16 cellular contexts compared by ENCODE assay signal in the genomic region with DNA sequence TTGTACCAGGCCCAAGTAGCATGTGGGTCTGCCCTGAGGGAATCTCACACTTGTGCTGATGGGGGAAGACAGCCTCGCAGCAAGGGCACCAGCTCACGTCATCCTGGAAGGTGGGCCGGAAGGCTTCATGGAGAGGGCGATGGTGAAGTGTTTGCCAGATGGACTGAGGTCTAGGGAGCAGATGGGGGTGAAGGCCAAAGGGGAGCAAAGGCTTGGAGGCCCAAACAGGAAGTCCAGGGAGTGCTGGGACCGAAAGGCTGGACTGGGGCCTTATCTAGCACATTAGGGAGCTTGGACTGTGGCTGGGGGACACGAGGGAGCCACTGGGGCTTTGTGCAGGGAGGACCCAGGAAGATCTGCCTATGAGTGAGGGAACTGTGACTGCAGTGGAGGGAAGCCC. TPM values are rescaled to one million over a fixed set of nuclear protein-coding genes. Genes with fewer than 3 reads are reported as not detected.
DNase-seq lines count a peak whose midpoint lies in the region; ATAC-seq, FAIRE-seq and TF ChIP-seq lines count a peak whose summit lies in the region.
"Had no signal": no experiment of that assay in that cellular context is flagged by ENCODE, and none has a peak within 500 bp of the region (broad histone marks: within the 10 kb centered on the region; RNA-seq: fewer than 3 reads in every experiment).

No MANE protein-coding gene starts in this region.

- no peaks in the 10 kb centered on the region for H3K9me3 Mint-ChIP-seq in CD4-positive, alpha-beta T cell
- H3K9me3 Mint-ChIP-seq in effector memory CD8-positive, alpha-beta T cell, result no peaks in the 10 kb centered on the region

- H3K4me1 Mint-ChIP-seq in CD4-positive, alpha-beta T cell (ENCODE audit: low read depth), result peaks cover 7% of the 10 kb centered on the region
- H3K4me1 Mint-ChIP-seq in effector memory CD8-positive, alpha-beta T cell (ENCODE audit: low read depth in 2 of 2), result peaks cover 11 to 20% of the 10 kb centered on the region in 2 donors

- POLR2A ChIA-PET in CD4-positive, alpha-beta T cell (lab: Charles Lee), result interaction anchor here (0.8 to 4.9 kb wide), 4 partner anchors 12 to 239 kb away, joined by 3 to 63 read pairs (median 10); a partner anchor contains a TSS

- CTCF ChIA-PET in CD4-positive, alpha-beta T cell (lab: Charles Lee), result interaction anchor here (1.7 kb wide), 1 partner anchor 13 kb away, joined by 4 read pairs; no protein-coding TSS in a partner anchor

- TF ChIP-seq CTCF in CD4-positive, alpha-beta T cell (IDR thresholded peaks at IDR 0.05), result no peak

- no peak for ATAC-seq in CD4-positive, alpha-beta T cell (ENCODE audit: poor library complexity)
- no peak for ATAC-seq in effector memory CD8-positive, alpha-beta T cell (replicated peaks)
- ATAC-seq in HG02623 (IDR thresholded peaks at IDR 0.05; ENCODE audit: unreplicated experiment), result no peak

- intact Hi-C loops in CD4-positive, alpha-beta T cell (cut with DNase I, micrococcal nuclease), result loop anchor here in 1 of 2 experiments (2.0 kb wide), 1 partner anchor 13 kb away; no protein-coding TSS in a partner anchor

- peaks cover 9% of the 10 kb centered on the region for H3K27me3 Mint-ChIP-seq in CD4-positive, alpha-beta T cell
- H3K27me3 Mint-ChIP-seq in effector memory CD8-positive, alpha-beta T cell, result no peaks in the 10 kb centered on the region

- peak overlapping the region; percentile 66 for H3K4me3 Mint-ChIP-seq in CD4-positive, alpha-beta T cell
- peak overlapping the region; percentile 73 to 75 for H3K4me3 Mint-ChIP-seq in effector memory CD8-positive, alpha-beta T cell

- no peaks in the 10 kb centered on the region for H3K27me3 ChIP-seq in CD4-positive, alpha-beta T cell (ENCODE audit: control insufficient read depth, insufficient read depth, low read length)

- FAIRE-seq in GM19239 (lab: Jason Lieb, UNC), result peak; percentile 88
- FAIRE-seq: bronchial epithelial cell, endometrium had no signal

- DNase-seq in CD4-positive, alpha-beta T cell, result no peak
- no peak for DNase-seq in GM19239 (ENCODE audit: insufficient read length, low spot score)
- DNase-seq in effector memory CD8-positive, alpha-beta T cell, result no peak
- DNase-seq in NK-92 (lab: John Stamatoyannopoulos, UW; ENCODE audit: unreplicated experiment), result no peak
- no peak for DNase-seq in stimulated activated CD4-positive, alpha-beta T cell treated with anti-CD3 and anti-CD28 coated beads, Interleukin-2, amount 100 ng/mL, for 24 hours
- DNase-seq: activated CD4-positive, CD25-positive, alpha-beta regulatory T cell; kidney glomerular epithelial cell; NCI-H187 treated with DMSO at 0.1 percent for 48 hours; NCI-H774; SHP77 treated with DMSO at 0.1 percent for 48 hours had no signal

- H3K9me3 ChIP-seq in CD4-positive, alpha-beta T cell (ENCODE audit: control insufficient read depth, low read length), result no peaks in the 10 kb centered on the region
- H3K9me3 ChIP-seq: thoracic aorta had no signal

- no peaks in the 10 kb centered on the region for H3K36me3 Mint-ChIP-seq in CD4-positive, alpha-beta T cell (ENCODE audit: low read depth)
- peaks cover 15% of the 10 kb centered on the region for H3K36me3 Mint-ChIP-seq in effector memory CD8-positive, alpha-beta T cell (ENCODE audit: insufficient read depth)

- H3K27ac Mint-ChIP-seq in CD4-positive, alpha-beta T cell, result no peak overlapping the region
- peak overlapping the region; percentile 81 to 84 for H3K27ac Mint-ChIP-seq in effector memory CD8-positive, alpha-beta T cell

- H3K27ac ChIP-seq in CD4-positive, alpha-beta T cell (ENCODE audit: low read depth, low read length), result no peak overlapping the region
- H3K27ac ChIP-seq: KMS-11, thoracic aorta had no signal

RNA-seq across cellular contexts. Expression of a gene that starts 1.2 kb away (rescaled TPM):
- 10 to 100 TPM; 12.2 to 12.9 TPM for total RNA-seq in CD4-positive, alpha-beta T cell
- total RNA-seq: thoracic aorta had no signal

RNA-seq across cellular contexts. Expression of a gene that starts 12.9 kb away (rescaled TPM):
- total RNA-seq in CD4-positive, alpha-beta T cell, result under 1 TPM; 0.56 to 0.60 TPM
- total RNA-seq: bronchial epithelial cell, thoracic aorta had no signal

RNA-seq across cellular contexts. Expression of a gene that starts 19.1 kb away (rescaled TPM):
- total RNA-seq in CD4-positive, alpha-beta T cell, result 1 to 10 TPM; 7.6 to 8.4 TPM
- total RNA-seq: thoracic aorta had no signal

RNA-seq across cellular contexts. Expression of a gene that starts 41.4 kb away (rescaled TPM):
- under 1 TPM; 0.20 to 0.22 TPM for total RNA-seq in CD4-positive, alpha-beta T cell
- total RNA-seq: myocyte, thoracic aorta had no signal
